1 cellular context compared by ENCODE assay signal in the genomic region with DNA sequence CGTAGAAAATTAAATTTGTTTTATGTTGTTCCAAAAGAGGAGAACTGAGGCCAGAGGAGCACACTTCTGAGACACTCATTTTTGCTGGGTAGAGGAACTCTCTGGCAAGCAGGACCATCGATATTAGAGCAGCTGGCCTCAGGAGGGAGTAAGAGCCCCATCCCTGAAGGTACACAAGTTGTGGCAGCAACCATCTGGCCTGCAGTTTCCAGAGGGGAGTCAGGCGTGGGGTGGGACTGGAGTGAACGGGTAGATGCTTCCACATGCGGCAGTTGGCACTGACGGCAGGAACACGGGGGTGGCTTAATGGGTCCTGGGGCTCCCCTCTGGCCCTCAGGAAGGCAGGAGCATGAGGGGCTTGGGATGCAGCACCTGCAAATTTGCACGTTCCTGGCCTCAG.
TF ChIP-seq lines count a peak whose summit lies in the region.

No MANE protein-coding gene starts in this region.

TF ChIP-seq in Ishikawa, 13 proteins besides CTCF, POLR2A, EP300 and RAD21 (continued from another document):
- TF ChIP-seq NFIC (IDR thresholded peaks at IDR 0.05): no peak
- no peak for TF ChIP-seq TAF1 (IDR thresholded peaks at IDR 0.05; ENCODE audit: low read depth)
- TF ChIP-seq CEBPB (IDR thresholded peaks at IDR 0.05): no peak
TF ChIP-seq in Ishikawa: peak in this region for 0.
